In genomic region chr4:118889313-118889694, GRCh38 we compare ENCODE assay signal across 1 cellular context.
TF ChIP-seq lines count a peak whose summit lies in the region.

No MANE protein-coding gene starts in this region.

TF ChIP-seq in GM12878, 131 proteins besides CTCF, POLR2A, EP300 and RAD21:
- TF ChIP-seq BACH1 (IDR thresholded peaks at IDR 0.05; ENCODE audit: borderline replicate concordance) (no peak), REST (IDR thresholded peaks at IDR 0.05; ENCODE audit: low read depth, low read length) (no peak), PAX8 (IDR thresholded peaks at IDR 0.05) (no peak), NR2C1 (IDR thresholded peaks at IDR 0.05) (no peak), MXI1 (IDR thresholded peaks at IDR 0.05; ENCODE audit: low read depth, low read length) (no peak), RFX5 (IDR thresholded peaks at IDR 0.05; ENCODE audit: low read depth, low read length) (no peak), ZBTB40 (IDR thresholded peaks at IDR 0.05; ENCODE audit: borderline replicate concordance) (no peak), E2F8 (IDR thresholded peaks at IDR 0.05; ENCODE audit: low read depth, partially characterized antibody) (no peak), ZNF384 (IDR thresholded peaks at IDR 0.05; ENCODE audit: borderline replicate concordance, low read depth, low read length) (no peak), ATF7 (IDR thresholded peaks at IDR 0.05; ENCODE audit: low read depth) (no peak), FOS (IDR thresholded peaks at IDR 0.05; ENCODE audit: borderline replicate concordance, extremely low read depth, insufficient read length) (no peak)
